In the genomic region with DNA sequence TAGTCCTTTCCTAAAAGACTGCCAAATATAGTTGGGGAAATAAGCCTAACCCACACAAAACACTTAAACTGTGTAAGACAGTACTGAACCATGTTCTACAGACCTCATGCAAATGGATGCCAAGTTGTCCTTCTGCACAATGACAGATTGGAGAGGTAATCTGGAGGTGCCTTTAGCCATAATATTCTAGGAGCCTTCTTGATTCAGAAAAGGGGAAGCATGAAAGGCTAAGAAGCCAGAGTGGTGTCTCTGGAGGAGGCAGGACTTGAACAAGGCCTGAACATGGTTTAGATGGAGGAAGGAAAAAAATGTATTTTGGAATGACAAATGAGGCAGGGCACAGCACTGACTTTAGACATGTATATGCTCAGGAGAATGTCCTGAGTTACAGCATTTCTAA, we compare ENCODE assay signal across 15 cellular contexts.
A peak's percentile ranks its signal among the peaks of the same experiment; 100 is the strongest.
DNase-seq lines count a peak whose midpoint lies in the region; ATAC-seq and TF ChIP-seq lines count a peak whose summit lies in the region.
"Had no signal": no experiment of that assay in that cellular context is flagged by ENCODE, and none has a peak within 500 bp of the region (broad histone marks: within the 10 kb centered on the region; RNA-seq: fewer than 3 reads in every experiment).

No MANE protein-coding gene starts in this region.

- peaks cover 21% of the 10 kb centered on the region for H3K36me3 Mint-ChIP-seq in CD4-positive, CD25-positive, alpha-beta regulatory T cell
- H3K36me3 Mint-ChIP-seq in activated T-helper 1 cell treated with anti-CD3 and anti-CD28 coated beads, Interleukin-12 subunit alpha, Interleukin-12 subunit beta, Interleukin-2, Interleukin-4 antibody, amounts not matched to agents 30 ng/mL and 10 ng/mL and 1 ng/mL, durations not matched to agents 14 hours and 24 hours and 36 hours (ENCODE audit: low read depth) = peaks cover 29% of the 10 kb centered on the region
- peaks cover 7% of the 10 kb centered on the region for H3K36me3 Mint-ChIP-seq in natural killer cell

- H3K36me3 ChIP-seq in CD4-positive, CD25-positive, alpha-beta regulatory T cell (ENCODE audit: control insufficient read depth, insufficient read depth, low read length) = peaks cover 12% of the 10 kb centered on the region
- H3K36me3 ChIP-seq in BE2C = no peaks in the 10 kb centered on the region
- H3K36me3 ChIP-seq: prostate gland had no signal

- no peak for DNase-seq in CD4-positive, CD25-positive, alpha-beta regulatory T cell
- DNase-seq in HL-60 (ENCODE audit: low read depth in 1 of 2, low spot score in 1 of 2) = peak in 1 of 2 experiments; percentile 56
- no peak for DNase-seq in activated T-helper 1 cell treated with anti-CD3 and anti-CD28 coated beads, Interleukin-12 subunit alpha, Interleukin-12 subunit beta, Interleukin-2, Interleukin-4 antibody, amounts not matched to agents 30 ng/mL and 10 ng/mL and 1 ng/mL, durations not matched to agents 14 hours and 24 hours and 36 hours (ENCODE audit: low spot score)
- DNase-seq in natural killer cell = no peak
- no peak for DNase-seq in BE2C
- DNase-seq in NCI-H1092 (lab: John Stamatoyannopoulos, UW) = no peak
- no peak for DNase-seq in NCI-H2081 (lab: John Stamatoyannopoulos, UW)
- DNase-seq: activated effector memory CD4-positive, alpha-beta T cell treated with Interleukin-2 at 50 U/mL for 16 hours; cerebellar nuclear complex; COR-L47; NCI-H226; stimulated activated naive CD4-positive, alpha-beta T cell had no signal

- no peak for ATAC-seq in CD4-positive, CD25-positive, alpha-beta regulatory T cell (ENCODE audit: low read depth in 2 of 2)
- no peak for ATAC-seq in natural killer cell
- no peak for ATAC-seq in GM21723 (IDR thresholded peaks at IDR 0.05; ENCODE audit: unreplicated experiment)
- ATAC-seq: esophagus mucosa had no signal

- peak overlapping the region; percentile 88 for H3K27ac ChIP-seq in CD4-positive, CD25-positive, alpha-beta regulatory T cell (ENCODE audit: insufficient read depth, low read length, poor library complexity, severe bottlenecking)
- peak overlapping the region; percentile 71 for H3K27ac ChIP-seq in HL-60 (replicated peaks)
- H3K27ac ChIP-seq: prostate gland had no signal

- no peaks in the 10 kb centered on the region for H3K27me3 Mint-ChIP-seq in CD4-positive, CD25-positive, alpha-beta regulatory T cell
- H3K27me3 Mint-ChIP-seq in activated T-helper 1 cell treated with anti-CD3 and anti-CD28 coated beads, Interleukin-12 subunit alpha, Interleukin-12 subunit beta, Interleukin-2, Interleukin-4 antibody, amounts not matched to agents 30 ng/mL and 10 ng/mL and 1 ng/mL, durations not matched to agents 14 hours and 24 hours and 36 hours (ENCODE audit: insufficient read depth) = peaks cover 2% of the 10 kb centered on the region
- H3K27me3 Mint-ChIP-seq in natural killer cell (ENCODE audit: low read depth in 2 of 2) = no peaks in the 10 kb centered on the region

- H3K4me3 ChIP-seq in CD4-positive, CD25-positive, alpha-beta regulatory T cell (ENCODE audit: low read depth, low read length) = peak overlapping the region; percentile 72
- H3K4me3 ChIP-seq in HL-60 (replicated peaks; ENCODE audit: insufficient read depth, low read length) = no peak overlapping the region
- H3K4me3 ChIP-seq in BE2C (ENCODE audit: low read depth, low read length) = no peak overlapping the region
- H3K4me3 ChIP-seq: prostate gland had no signal

- no peaks in the 10 kb centered on the region for H3K27me3 ChIP-seq in CD4-positive, CD25-positive, alpha-beta regulatory T cell (ENCODE audit: control insufficient read depth, insufficient read depth, low read length)
- H3K27me3 ChIP-seq in HL-60 (ENCODE audit: insufficient read depth, poor library complexity, severe bottlenecking) (no peaks in the 10 kb centered on the region), BE2C (no peaks in the 10 kb centered on the region)

- H3K4me1 ChIP-seq in CD4-positive, CD25-positive, alpha-beta regulatory T cell (ENCODE audit: control insufficient read depth, insufficient read depth, low read length, poor library complexity, severe bottlenecking) = peaks cover 90% of the 10 kb centered on the region
- peaks cover 4% of the 10 kb centered on the region; the same call in 1 of the 2 replicates for H3K4me1 ChIP-seq in BE2C
- H3K4me1 ChIP-seq: prostate gland had no signal

- H3K9me3 Mint-ChIP-seq in CD4-positive, CD25-positive, alpha-beta regulatory T cell = no peaks in the 10 kb centered on the region
- H3K9me3 Mint-ChIP-seq in activated T-helper 1 cell treated with anti-CD3 and anti-CD28 coated beads, Interleukin-12 subunit alpha, Interleukin-12 subunit beta, Interleukin-2, Interleukin-4 antibody, amounts not matched to agents 30 ng/mL and 10 ng/mL and 1 ng/mL, durations not matched to agents 14 hours and 24 hours and 36 hours = peaks cover 4% of the 10 kb centered on the region
- no peaks in the 10 kb centered on the region for H3K9me3 Mint-ChIP-seq in natural killer cell

- peaks cover 37 to 93% (median 74%) of the 10 kb centered on the region in 4 donors for H3K4me1 Mint-ChIP-seq in CD4-positive, CD25-positive, alpha-beta regulatory T cell
- peaks cover 88% of the 10 kb centered on the region for H3K4me1 Mint-ChIP-seq in activated T-helper 1 cell treated with anti-CD3 and anti-CD28 coated beads, Interleukin-12 subunit alpha, Interleukin-12 subunit beta, Interleukin-2, Interleukin-4 antibody, amounts not matched to agents 30 ng/mL and 10 ng/mL and 1 ng/mL, durations not matched to agents 14 hours and 24 hours and 36 hours (ENCODE audit: low read depth)
- H3K4me1 Mint-ChIP-seq in natural killer cell = peaks cover 93 to 94% of the 10 kb centered on the region in 2 donors

- intact Hi-C loops in activated T-helper 1 cell treated with anti-CD3 and anti-CD28 coated beads, Interleukin-12 subunit alpha, Interleukin-12 subunit beta, Interleukin-2, Interleukin-4 antibody, amounts not matched to agents 30 ng/mL and 10 ng/mL and 1 ng/mL, durations not matched to agents 14 hours and 24 hours and 36 hours (cut with micrococcal nuclease) = no loop called here
- intact Hi-C loops in natural killer cell (cut with micrococcal nuclease) = no loop called here

- peak overlapping the region; percentile 53 to 93 (median 88) for H3K4me3 Mint-ChIP-seq in CD4-positive, CD25-positive, alpha-beta regulatory T cell
- peak overlapping the region; percentile 20 for H3K4me3 Mint-ChIP-seq in activated T-helper 1 cell treated with anti-CD3 and anti-CD28 coated beads, Interleukin-12 subunit alpha, Interleukin-12 subunit beta, Interleukin-2, Interleukin-4 antibody, amounts not matched to agents 30 ng/mL and 10 ng/mL and 1 ng/mL, durations not matched to agents 14 hours and 24 hours and 36 hours
- peak overlapping the region; percentile 95 for H3K4me3 Mint-ChIP-seq in natural killer cell

- H3K9me3 ChIP-seq in CD4-positive, CD25-positive, alpha-beta regulatory T cell (ENCODE audit: control insufficient read depth in 2 of 2, low read length in 2 of 2) = no peaks in the 10 kb centered on the region
- no peaks in the 10 kb centered on the region for H3K9me3 ChIP-seq in BE2C
- H3K9me3 ChIP-seq: prostate gland had no signal

- no peak for TF ChIP-seq CTCF in HL-60 (IDR thresholded peaks at IDR 0.05; ENCODE audit: insufficient read depth, low read length)
- no peak for TF ChIP-seq CTCF in natural killer cell (IDR thresholded peaks at IDR 0.05)
- no peak for TF ChIP-seq CTCF in BE2C (IDR thresholded peaks at IDR 0.05; ENCODE audit: low read depth, low read length)

- H3K27ac Mint-ChIP-seq in CD4-positive, CD25-positive, alpha-beta regulatory T cell = peak overlapping the region; percentile 98
- H3K27ac Mint-ChIP-seq in activated T-helper 1 cell treated with anti-CD3 and anti-CD28 coated beads, Interleukin-12 subunit alpha, Interleukin-12 subunit beta, Interleukin-2, Interleukin-4 antibody, amounts not matched to agents 30 ng/mL and 10 ng/mL and 1 ng/mL, durations not matched to agents 14 hours and 24 hours and 36 hours = peak overlapping the region; percentile 98
- peak overlapping the region; percentile 91 to 98 for H3K27ac Mint-ChIP-seq in natural killer cell

Comparison
In these comparisons a context has a peak if more than half of its experiments do, and no peak if none do; other contexts are left out.
1. H3K4me3 Mint-ChIP-seq: peak in every context shown above with its lines; median percentile 95 in natural killer cell; 88 in CD4-positive, CD25-positive, alpha-beta regulatory T cell; 20 in activated T-helper 1 cell treated with anti-CD3 and anti-CD28 coated beads, Interleukin-12 subunit alpha, Interleukin-12 subunit beta, Interleukin-2, Interleukin-4 antibody, amounts not matched to agents 30 ng/mL and 10 ng/mL and 1 ng/mL, durations not matched to agents 14 hours and 24 hours and 36 hours.